In genomic region chr13:108104736-108105135, GRCh38 we compare ENCODE assay signal across 25 cellular contexts.
"Had no signal": no experiment of that assay in that cellular context is flagged by ENCODE, and none has a peak within 500 bp of the region (broad histone marks: within the 10 kb centered on the region; RNA-seq: fewer than 3 reads in every experiment).

No MANE protein-coding gene starts in this region.

- H3K27me3 ChIP-seq: colonic mucosa, foreskin keratinocyte, heart left ventricle, hepatocyte, ovary, right atrium auricular region, stomach, thyroid gland had no signal

- H3K4me1 ChIP-seq: colonic mucosa, foreskin keratinocyte, gastroesophageal sphincter, heart left ventricle, right atrium auricular region, thyroid gland had no signal

- ATAC-seq: esophagus mucosa, foreskin keratinocyte, gastroesophageal sphincter, heart left ventricle, left lobe of liver, natural killer cell, sciatic nerve had no signal

- H3K9me3 ChIP-seq: colonic mucosa, gastroesophageal sphincter, ovary, right atrium auricular region, stomach, thyroid gland had no signal

- FAIRE-seq: kidney had no signal

- H3K4me3 ChIP-seq: colonic mucosa, gastroesophageal sphincter, heart left ventricle, hepatocyte, lung, ovary, right atrium auricular region, smooth muscle cell, stomach, thyroid gland had no signal

- H3K27ac ChIP-seq: colonic mucosa, epithelial cell of prostate, foreskin keratinocyte, gastroesophageal sphincter, heart left ventricle, hepatocyte, ovary, right atrium auricular region, stomach, thyroid gland had no signal

- H3K36me3 ChIP-seq: colonic mucosa, gastroesophageal sphincter, heart left ventricle, ovary, right atrium auricular region, stomach, thyroid gland had no signal

- H3K4me2 ChIP-seq: smooth muscle cell had no signal

- DNase-seq: colonic mucosa; effector CD8-positive, alpha-beta T cell; endodermal cell; foreskin keratinocyte; heart left ventricle; kidney; natural killer cell; occipital lobe; ovary; stimulated activated CD4-positive, alpha-beta T cell treated with anti-CD3 and anti-CD28 coated beads, Interleukin-12 subunit alpha, Interleukin-12 subunit beta, amount 100 ng/mL, for 4 hours; stimulated activated CD4-positive, alpha-beta T cell treated with anti-CD3 and anti-CD28 coated beads, Interleukin-1b, Interleukin-23, amount 100 ng/mL, for 48 hours; stimulated activated CD4-positive, alpha-beta T cell treated with anti-CD3 and anti-CD28 coated beads, Interleukin-4, amount 100 ng/mL, for 1 hour; stimulated activated CD8-positive, alpha-beta memory T cell treated with anti-CD3 and anti-CD28 coated beads, Interleukin-4, amount 100 ng/mL, for 48 hours; stimulated activated naive CD4-positive, alpha-beta T cell treated with Interleukin-2 at 50 U/mL for 16 hours; stomach; thyroid gland had no signal

- H3K79me2 ChIP-seq: hepatocyte had no signal

- H2AFZ ChIP-seq: hepatocyte had no signal
